In genomic region chr6:158926429-158926828, GRCh38 we compare ENCODE assay signal across 2 cellular contexts.
TF ChIP-seq lines count a peak whose summit lies in the region.

No MANE protein-coding gene starts in this region.

TF ChIP-seq in IMR-90, 13 proteins besides CTCF, POLR2A, EP300 and RAD21 (continued from another document):
- no peak for TF ChIP-seq MAZ (IDR thresholded peaks at IDR 0.05; ENCODE audit: borderline replicate concordance, low read depth, low read length)
- TF ChIP-seq BHLHE40 (IDR thresholded peaks at IDR 0.05; ENCODE audit: low read depth, low read length): 0 out of 2 replicates have a peak, but pooled peaks have one; percentile 32
- no peak for TF ChIP-seq RCOR1 (IDR thresholded peaks at IDR 0.05; ENCODE audit: insufficient replicate concordance, low read length)
- TF ChIP-seq MXI1 (IDR thresholded peaks at IDR 0.05; ENCODE audit: borderline replicate concordance, low read depth, low read length): peak; percentile 25; the same call in 1 of the 2 replicates
- TF ChIP-seq CEBPB (IDR thresholded peaks at IDR 0.05; ENCODE audit: low read depth, low read length): peak; percentile 43; the same call in 1 of the 2 replicates

TF ChIP-seq in WTC11, 78 proteins besides CTCF, POLR2A, EP300 and RAD21 (continued from another document):
- TF ChIP-seq ESRRA (CRISPR knock-in tag; IDR thresholded peaks at IDR 0.05; ENCODE audit: borderline replicate concordance) (no peak), RELA (CRISPR knock-in tag; IDR thresholded peaks at IDR 0.05; ENCODE audit: borderline replicate concordance) (no peak), HMGXB4 (CRISPR knock-in tag; IDR thresholded peaks at IDR 0.05) (no peak), ZNF281 (CRISPR knock-in tag; IDR thresholded peaks at IDR 0.05) (no peak), ETV6 (CRISPR knock-in tag; IDR thresholded peaks at IDR 0.05) (no peak), KAT7 (CRISPR knock-in tag; IDR thresholded peaks at IDR 0.05; ENCODE audit: borderline replicate concordance) (no peak), ATF2 (CRISPR knock-in tag; IDR thresholded peaks at IDR 0.05; ENCODE audit: borderline replicate concordance, low read depth) (no peak), USF2 (CRISPR knock-in tag; IDR thresholded peaks at IDR 0.05) (no peak), FOXP1 (CRISPR knock-in tag; IDR thresholded peaks at IDR 0.05; ENCODE audit: borderline replicate concordance) (no peak), ZNF532 (CRISPR knock-in tag; IDR thresholded peaks at IDR 0.05; ENCODE audit: borderline replicate concordance) (no peak), ARID4B (CRISPR knock-in tag; IDR thresholded peaks at IDR 0.05; ENCODE audit: borderline replicate concordance) (no peak), ELF4 (CRISPR knock-in tag; IDR thresholded peaks at IDR 0.05; ENCODE audit: low read depth) (no peak), ATF3 (CRISPR knock-in tag; conservative IDR thresholded peaks at IDR 0.05) (no peak), ZBTB43 (CRISPR knock-in tag; IDR thresholded peaks at IDR 0.05) (no peak), PRDM15 (CRISPR knock-in tag; IDR thresholded peaks at IDR 0.05) (no peak)
